Comparison of ENCODE assay signal across 7 cellular contexts in the genomic region with DNA sequence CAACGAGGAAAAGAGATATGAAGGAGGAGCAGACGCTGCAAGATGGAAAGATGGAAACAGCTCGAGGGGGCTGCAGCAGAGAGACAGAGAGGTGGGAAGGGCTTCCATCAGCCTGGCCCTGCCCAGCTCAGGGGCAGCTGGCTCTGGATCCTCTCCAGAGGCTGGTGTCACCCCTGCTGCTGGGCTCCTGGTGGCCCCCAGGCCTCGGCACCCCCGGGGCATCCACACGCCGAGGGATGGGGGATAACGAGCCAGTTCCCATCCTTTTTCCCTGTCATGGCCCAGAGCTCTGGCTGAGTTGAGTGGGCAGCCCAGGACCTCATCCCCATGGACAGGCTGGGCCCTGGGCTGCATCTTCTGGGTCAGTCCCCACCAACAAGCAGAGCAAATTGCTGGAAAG.
"Had no signal": no experiment of that assay in that cellular context is flagged by ENCODE, and none has a peak within 500 bp of the region (broad histone marks: within the 10 kb centered on the region; RNA-seq: fewer than 3 reads in every experiment).

No MANE protein-coding gene starts in this region.

- H3K27ac ChIP-seq: HL-60, KMS-11 had no signal

- H3K4me3 ChIP-seq: K562 had no signal

- H3K9ac ChIP-seq: KMS-11 had no signal

- H3K4me2 ChIP-seq: KMS-11 had no signal

- ATAC-seq: HepG2, K562 had no signal

- DNase-seq: IMR-90, KG1 had no signal

- H3K27ac Mint-ChIP-seq: IgD-negative memory B cell had no signal

- H3K9me3 Mint-ChIP-seq: IgD-negative memory B cell had no signal

- H3K4me3 Mint-ChIP-seq: IgD-negative memory B cell had no signal
